ENCODE assay signal across 12 cellular contexts in the genomic region with DNA sequence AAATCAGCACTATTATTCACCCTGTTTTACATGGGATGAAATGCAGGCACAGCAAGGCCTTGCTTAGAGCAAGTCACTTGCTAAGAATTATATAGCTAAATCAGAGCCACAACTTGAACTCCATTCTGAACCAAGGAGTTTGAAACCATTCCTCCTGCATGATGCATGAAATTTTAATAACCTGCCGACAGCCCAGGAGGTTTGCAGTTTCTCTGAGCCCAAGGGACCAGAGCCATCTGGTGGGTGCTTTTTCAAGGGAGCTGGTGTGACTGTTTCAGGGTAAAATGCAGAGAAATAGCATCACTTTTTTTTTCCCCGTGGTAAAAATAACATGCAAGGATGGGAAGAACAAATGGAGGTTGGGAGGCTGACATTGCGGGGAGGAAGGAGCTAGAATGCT. TPM values are rescaled to one million over a fixed set of nuclear protein-coding genes. Genes with fewer than 3 reads are reported as not detected.
DNase-seq lines count a peak whose midpoint lies in the region; TF ChIP-seq lines count a peak whose summit lies in the region.
"Had no signal": no experiment of that assay in that cellular context is flagged by ENCODE, and none has a peak within 500 bp of the region (broad histone marks: within the 10 kb centered on the region; RNA-seq: fewer than 3 reads in every experiment).

No MANE protein-coding gene starts in this region.

- H3K27ac ChIP-seq in esophagus squamous epithelium (peak overlapping the region in 3 of 4 donors; percentile 20 to 63 (median 60)), OCI-LY7 (ENCODE audit: low read depth, low read length, poor library complexity, severe bottlenecking) (no peak overlapping the region)

- H3K36me3 ChIP-seq in esophagus squamous epithelium (no peaks in the 10 kb centered on the region), OCI-LY7 (ENCODE audit: insufficient read depth, low read length) (no peaks in the 10 kb centered on the region)

- intact Hi-C loops in esophagus squamous epithelium (cut with DNase I): no loop called here
- intact Hi-C loops in OCI-LY7 (cut with micrococcal nuclease; ENCODE audit: unreplicated experiment): no loop called here

- no peak for TF ChIP-seq POLR2A in esophagus squamous epithelium (IDR thresholded peaks at IDR 0.05)

- H3K4me1 ChIP-seq in esophagus squamous epithelium (peaks cover 0 to 25% (median 4%) of the 10 kb centered on the region in 3 donors), OCI-LY7 (ENCODE audit: insufficient read depth, low read length, poor library complexity, severe bottlenecking) (no peaks in the 10 kb centered on the region)

- no peaks in the 10 kb centered on the region for H3K9me2 ChIP-seq in OCI-LY7 (ENCODE audit: insufficient read depth, low read length)

- H3K4me3 ChIP-seq in esophagus squamous epithelium (no peak overlapping the region), OCI-LY7 (ENCODE audit: low read depth, low read length, poor library complexity, severe bottlenecking) (no peak overlapping the region)

- CTCF ChIA-PET in OCI-LY7 (lab: Charles Lee; ENCODE audit: unreplicated experiment): no interaction called here

- DNase-seq in AG08396 (ENCODE audit: low spot score) (peak; percentile 23), NCI-H2171 (lab: John Stamatoyannopoulos, UW) (peak; percentile 60), esophagus squamous epithelium (lab: John Stamatoyannopoulos, UW) (no peak), occipital lobe (lab: John Stamatoyannopoulos, UW) (peak; percentile 36), GM10266 (ENCODE audit: extremely low spot score) (no peak), SW480 (ENCODE audit: low spot score) (no peak), HT-29 (ENCODE audit: low spot score) (no peak), OCI-LY7 (ENCODE audit: low spot score) (no peak)
- DNase-seq: activated CD4-positive, alpha-beta T cell treated with anti-CD3 and anti-CD28 coated beads, Interleukin-2, amount 10 ng/mL, durations not matched to agents 24 days and 14 days; activated gamma-delta T cell treated with Interleukin-2 at 50 U/mL for 16 hours; C1 segment of cervical spinal cord; NCI-H1048 had no signal

- H2AFZ ChIP-seq in OCI-LY7 (ENCODE audit: low read length): no peak overlapping the region

- 57 to 64% methylated on average over 3 of the region's 3 CpGs for WGBS in esophagus squamous epithelium, 2 donors

- no peaks in the 10 kb centered on the region for H3K79me2 ChIP-seq in OCI-LY7 (ENCODE audit: insufficient read depth, low read depth, low read length)

- peak in 2 of 6 experiments; percentile 12 to 14 for TF ChIP-seq CTCF in esophagus squamous epithelium (IDR thresholded peaks at IDR 0.05)
- TF ChIP-seq CTCF in GM10266 (IDR thresholded peaks at IDR 0.05; ENCODE audit: control insufficient read depth, insufficient read depth, low read depth, missing control alignments): no peak
- no peak for TF ChIP-seq CTCF in OCI-LY7 (conservative IDR thresholded peaks at IDR 0.05; ENCODE audit: low read length)

- no peaks in the 10 kb centered on the region for H3K9me3 ChIP-seq in esophagus squamous epithelium
- H3K9me3 ChIP-seq in OCI-LY7 (ENCODE audit: low read length): no peaks in the 10 kb centered on the region

- H4K20me1 ChIP-seq in OCI-LY7 (ENCODE audit: insufficient read depth, low read length): no peaks in the 10 kb centered on the region

- H3K4me2 ChIP-seq in OCI-LY7 (ENCODE audit: low read length): no peak overlapping the region

- POLR2A ChIA-PET in OCI-LY7 (lab: Charles Lee): no interaction called here

- H3K27me3 ChIP-seq in esophagus squamous epithelium: no peaks in the 10 kb centered on the region

- no TSS peak for BruUV-seq in OCI-LY7 (replicated peaks; lab: Mats Ljungman, UMichigan)

RNA-seq across cellular contexts. Expression of a gene that starts 22.9 kb away (rescaled TPM):
- total RNA-seq in esophagus squamous epithelium (10 to 100 TPM in 3 of 4 donors, 1 to 10 TPM in 1; 4.9 to 19.1 (median 14.6) TPM), occipital lobe (17.6 TPM), OCI-LY7 (2022) (0.33 and 0.68 TPM in 2 replicates)
- total RNA-seq in HT-29 (2014; rRNA removed; shearing (Covaris generic)): 0.05 TPM in 2 replicates
- total RNA-seq in OCI-LY7 (2014; rRNA removed; shearing (Covaris generic)): 0.06 and 0.39 TPM in 2 replicates
- total RNA-seq: activated CD4-positive, alpha-beta T cell treated with anti-CD3 and anti-CD28 coated beads, Interleukin-2, amount 10 ng/mL, durations not matched to agents 24 days and 14 days had no signal

Comparison
In these comparisons a context has a peak if more than half of its experiments do, and no peak if none do; other contexts are left out.
1. DNase-seq: peak in AG08396 (single experiment), NCI-H2171 (single experiment) and occipital lobe (single experiment); none in esophagus squamous epithelium (single experiment), GM10266 (single experiment), SW480 (single experiment), HT-29 (single experiment) and OCI-LY7 (single experiment).